In genomic region chr19:50413531-50413930, GRCh38 we compare ENCODE assay signal across 1 cellular context.
TF ChIP-seq lines count a peak whose summit lies in the region.

No MANE protein-coding gene starts in this region.

TF ChIP-seq in K562, 482 proteins besides CTCF, POLR2A, EP300 and RAD21:
- peak; percentile 62 for TF ChIP-seq POLR2G (IDR thresholded peaks at IDR 0.05; ENCODE audit: low read depth, low read length)
- TF ChIP-seq ZNF316 (IDR thresholded peaks at IDR 0.05) = no peak
